ENCODE assay signal across 1 cellular context in the genomic region with DNA sequence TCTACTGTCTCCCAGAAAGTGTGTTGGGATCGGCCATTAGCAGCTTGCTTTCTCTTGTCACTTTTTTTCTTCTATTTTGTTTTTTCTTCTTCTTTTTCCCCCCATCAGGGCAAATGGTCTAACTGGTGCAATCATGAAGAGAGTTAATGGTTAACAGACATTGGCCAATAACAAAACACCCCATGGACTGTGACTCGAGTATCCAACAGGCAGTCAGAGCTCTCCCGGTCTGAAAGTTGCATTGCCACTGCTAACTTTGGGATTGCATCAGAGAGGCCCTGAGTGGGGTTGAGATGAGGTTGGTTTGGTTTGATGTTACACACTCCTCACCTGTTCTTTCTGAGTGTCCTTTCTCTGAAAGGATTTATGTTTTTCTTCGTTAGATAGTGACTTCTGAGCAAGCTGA.
TF ChIP-seq lines count a peak whose summit lies in the region.

No MANE protein-coding gene starts in this region.

TF ChIP-seq in HepG2, 621 proteins besides CTCF, POLR2A, EP300 and RAD21 (continued from another document and continues in another):
- no peak for TF ChIP-seq PCBP1 (IDR thresholded peaks at IDR 0.05; ENCODE audit: borderline replicate concordance, low read depth, low read length)
- TF ChIP-seq, protein P1, sequence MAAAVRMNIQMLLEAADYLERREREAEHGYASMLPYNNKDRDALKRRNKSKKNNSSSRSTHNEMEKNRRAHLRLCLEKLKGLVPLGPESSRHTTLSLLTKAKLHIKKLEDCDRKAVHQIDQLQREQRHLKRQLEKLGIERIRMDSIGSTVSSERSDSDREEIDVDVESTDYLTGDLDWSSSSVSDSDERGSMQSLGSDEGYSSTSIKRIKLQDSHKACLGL (CRISPR knock-in tag; IDR thresholded peaks at IDR 0.05): no peak
- 0 out of 2 replicates have a peak, but pooled peaks have one; percentile 31 for TF ChIP-seq KMT2A (CRISPR knock-in tag; IDR thresholded peaks at IDR 0.05)
- TF ChIP-seq, protein P2, sequence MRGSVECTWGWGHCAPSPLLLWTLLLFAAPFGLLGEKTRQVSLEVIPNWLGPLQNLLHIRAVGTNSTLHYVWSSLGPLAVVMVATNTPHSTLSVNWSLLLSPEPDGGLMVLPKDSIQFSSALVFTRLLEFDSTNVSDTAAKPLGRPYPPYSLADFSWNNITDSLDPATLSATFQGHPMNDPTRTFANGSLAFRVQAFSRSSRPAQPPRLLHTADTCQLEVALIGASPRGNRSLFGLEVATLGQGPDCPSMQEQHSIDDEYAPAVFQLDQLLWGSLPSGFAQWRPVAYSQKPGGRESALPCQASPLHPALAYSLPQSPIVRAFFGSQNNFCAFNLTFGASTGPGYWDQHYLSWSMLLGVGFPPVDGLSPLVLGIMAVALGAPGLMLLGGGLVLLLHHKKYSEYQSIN (CRISPR knock-in tag; IDR thresholded peaks at IDR 0.05; ENCODE audit: borderline replicate concordance): no peak
- no peak for TF ChIP-seq NCOA5 (CRISPR knock-in tag; IDR thresholded peaks at IDR 0.05)
- TF ChIP-seq ZNF619 (CRISPR knock-in tag; IDR thresholded peaks at IDR 0.05): no peak
- TF ChIP-seq SALL2 (CRISPR knock-in tag; IDR thresholded peaks at IDR 0.05): peak; percentile 65; the same call in 1 of the 2 replicates
- no peak for TF ChIP-seq SMARCC2 (IDR thresholded peaks at IDR 0.05)
- TF ChIP-seq, protein P3, sequence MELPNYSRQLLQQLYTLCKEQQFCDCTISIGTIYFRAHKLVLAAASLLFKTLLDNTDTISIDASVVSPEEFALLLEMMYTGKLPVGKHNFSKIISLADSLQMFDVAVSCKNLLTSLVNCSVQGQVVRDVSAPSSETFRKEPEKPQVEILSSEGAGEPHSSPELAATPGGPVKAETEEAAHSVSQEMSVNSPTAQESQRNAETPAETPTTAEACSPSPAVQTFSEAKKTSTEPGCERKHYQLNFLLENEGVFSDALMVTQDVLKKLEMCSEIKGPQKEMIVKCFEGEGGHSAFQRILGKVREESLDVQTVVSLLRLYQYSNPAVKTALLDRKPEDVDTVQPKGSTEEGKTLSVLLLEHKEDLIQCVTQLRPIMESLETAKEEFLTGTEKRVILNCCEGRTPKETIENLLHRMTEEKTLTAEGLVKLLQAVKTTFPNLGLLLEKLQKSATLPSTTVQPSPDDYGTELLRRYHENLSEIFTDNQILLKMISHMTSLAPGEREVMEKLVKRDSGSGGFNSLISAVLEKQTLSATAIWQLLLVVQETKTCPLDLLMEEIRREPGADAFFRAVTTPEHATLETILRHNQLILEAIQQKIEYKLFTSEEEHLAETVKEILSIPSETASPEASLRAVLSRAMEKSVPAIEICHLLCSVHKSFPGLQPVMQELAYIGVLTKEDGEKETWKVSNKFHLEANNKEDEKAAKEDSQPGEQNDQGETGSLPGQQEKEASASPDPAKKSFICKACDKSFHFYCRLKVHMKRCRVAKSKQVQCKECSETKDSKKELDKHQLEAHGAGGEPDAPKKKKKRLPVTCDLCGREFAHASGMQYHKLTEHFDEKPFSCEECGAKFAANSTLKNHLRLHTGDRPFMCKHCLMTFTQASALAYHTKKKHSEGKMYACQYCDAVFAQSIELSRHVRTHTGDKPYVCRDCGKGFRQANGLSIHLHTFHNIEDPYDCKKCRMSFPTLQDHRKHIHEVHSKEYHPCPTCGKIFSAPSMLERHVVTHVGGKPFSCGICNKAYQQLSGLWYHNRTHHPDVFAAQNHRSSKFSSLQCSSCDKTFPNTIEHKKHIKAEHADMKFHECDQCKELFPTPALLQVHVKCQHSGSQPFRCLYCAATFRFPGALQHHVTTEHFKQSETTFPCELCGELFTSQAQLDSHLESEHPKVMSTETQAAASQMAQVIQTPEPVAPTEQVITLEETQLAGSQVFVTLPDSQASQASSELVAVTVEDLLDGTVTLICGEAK (IDR thresholded peaks at IDR 0.05): no peak
- TF ChIP-seq, protein P3 (CRISPR knock-in tag; IDR thresholded peaks at IDR 0.05): peak; percentile 36; the same call in 1 of the 2 replicates
- peak; percentile 90 for TF ChIP-seq HNF4A (CRISPR knock-in tag; IDR thresholded peaks at IDR 0.05)
- TF ChIP-seq, protein P4, sequence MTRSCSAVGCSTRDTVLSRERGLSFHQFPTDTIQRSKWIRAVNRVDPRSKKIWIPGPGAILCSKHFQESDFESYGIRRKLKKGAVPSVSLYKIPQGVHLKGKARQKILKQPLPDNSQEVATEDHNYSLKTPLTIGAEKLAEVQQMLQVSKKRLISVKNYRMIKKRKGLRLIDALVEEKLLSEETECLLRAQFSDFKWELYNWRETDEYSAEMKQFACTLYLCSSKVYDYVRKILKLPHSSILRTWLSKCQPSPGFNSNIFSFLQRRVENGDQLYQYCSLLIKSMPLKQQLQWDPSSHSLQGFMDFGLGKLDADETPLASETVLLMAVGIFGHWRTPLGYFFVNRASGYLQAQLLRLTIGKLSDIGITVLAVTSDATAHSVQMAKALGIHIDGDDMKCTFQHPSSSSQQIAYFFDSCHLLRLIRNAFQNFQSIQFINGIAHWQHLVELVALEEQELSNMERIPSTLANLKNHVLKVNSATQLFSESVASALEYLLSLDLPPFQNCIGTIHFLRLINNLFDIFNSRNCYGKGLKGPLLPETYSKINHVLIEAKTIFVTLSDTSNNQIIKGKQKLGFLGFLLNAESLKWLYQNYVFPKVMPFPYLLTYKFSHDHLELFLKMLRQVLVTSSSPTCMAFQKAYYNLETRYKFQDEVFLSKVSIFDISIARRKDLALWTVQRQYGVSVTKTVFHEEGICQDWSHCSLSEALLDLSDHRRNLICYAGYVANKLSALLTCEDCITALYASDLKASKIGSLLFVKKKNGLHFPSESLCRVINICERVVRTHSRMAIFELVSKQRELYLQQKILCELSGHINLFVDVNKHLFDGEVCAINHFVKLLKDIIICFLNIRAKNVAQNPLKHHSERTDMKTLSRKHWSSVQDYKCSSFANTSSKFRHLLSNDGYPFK (CRISPR knock-in tag; IDR thresholded peaks at IDR 0.05; ENCODE audit: borderline replicate concordance): no peak
- TF ChIP-seq FOXP1 (IDR thresholded peaks at IDR 0.05): no peak
- peak; percentile 79 for TF ChIP-seq FOXP1 (CRISPR knock-in tag; IDR thresholded peaks at IDR 0.05)
- peak; percentile 79 for TF ChIP-seq ZMYM3 (CRISPR knock-in tag; IDR thresholded peaks at IDR 0.05)
- TF ChIP-seq SPEN (CRISPR knock-in tag; IDR thresholded peaks at IDR 0.05; ENCODE audit: low read depth): no peak
- TF ChIP-seq, protein P5, sequence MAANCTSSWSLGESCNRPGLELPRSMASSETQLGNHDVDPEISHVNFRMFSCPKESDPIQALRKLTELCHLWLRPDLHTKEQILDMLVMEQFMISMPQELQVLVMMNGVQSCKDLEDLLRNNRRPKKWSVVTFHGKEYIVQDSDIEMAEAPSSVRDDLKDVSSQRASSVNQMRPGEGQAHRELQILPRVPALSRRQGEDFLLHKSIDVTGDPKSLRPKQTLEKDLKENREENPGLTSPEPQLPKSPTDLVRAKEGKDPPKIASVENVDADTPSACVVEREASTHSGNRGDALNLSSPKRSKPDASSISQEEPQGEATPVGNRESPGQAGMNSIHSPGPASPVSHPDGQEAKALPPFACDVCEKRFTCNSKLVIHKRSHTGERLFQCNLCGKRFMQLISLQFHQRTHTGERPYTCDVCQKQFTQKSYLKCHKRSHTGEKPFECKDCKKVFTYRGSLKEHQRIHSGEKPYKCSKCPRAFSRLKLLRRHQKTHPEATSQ (CRISPR knock-in tag; IDR thresholded peaks at IDR 0.05; ENCODE audit: borderline replicate concordance): peak; percentile 67; the same call in 1 of the 2 replicates
- peak; percentile 85; the same call in 1 of the 2 replicates for TF ChIP-seq SNAPC2 (CRISPR knock-in tag; IDR thresholded peaks at IDR 0.05)
- TF ChIP-seq HOXA5 (CRISPR knock-in tag; IDR thresholded peaks at IDR 0.05): peak; percentile 56; the same call in 1 of the 2 replicates
- TF ChIP-seq, protein P6, sequence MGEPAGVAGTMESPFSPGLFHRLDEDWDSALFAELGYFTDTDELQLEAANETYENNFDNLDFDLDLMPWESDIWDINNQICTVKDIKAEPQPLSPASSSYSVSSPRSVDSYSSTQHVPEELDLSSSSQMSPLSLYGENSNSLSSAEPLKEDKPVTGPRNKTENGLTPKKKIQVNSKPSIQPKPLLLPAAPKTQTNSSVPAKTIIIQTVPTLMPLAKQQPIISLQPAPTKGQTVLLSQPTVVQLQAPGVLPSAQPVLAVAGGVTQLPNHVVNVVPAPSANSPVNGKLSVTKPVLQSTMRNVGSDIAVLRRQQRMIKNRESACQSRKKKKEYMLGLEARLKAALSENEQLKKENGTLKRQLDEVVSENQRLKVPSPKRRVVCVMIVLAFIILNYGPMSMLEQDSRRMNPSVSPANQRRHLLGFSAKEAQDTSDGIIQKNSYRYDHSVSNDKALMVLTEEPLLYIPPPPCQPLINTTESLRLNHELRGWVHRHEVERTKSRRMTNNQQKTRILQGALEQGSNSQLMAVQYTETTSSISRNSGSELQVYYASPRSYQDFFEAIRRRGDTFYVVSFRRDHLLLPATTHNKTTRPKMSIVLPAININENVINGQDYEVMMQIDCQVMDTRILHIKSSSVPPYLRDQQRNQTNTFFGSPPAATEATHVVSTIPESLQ (CRISPR knock-in tag; conservative IDR thresholded peaks at IDR 0.05): 0 out of 2 replicates have a peak, but pooled peaks have one; percentile 72
- peak; percentile 64; the same call in 1 of the 2 replicates for TF ChIP-seq ZBTB20 (CRISPR knock-in tag; IDR thresholded peaks at IDR 0.05; ENCODE audit: borderline replicate concordance, low read depth)
- no peak for TF ChIP-seq HOXA9 (CRISPR knock-in tag; IDR thresholded peaks at IDR 0.05; ENCODE audit: borderline replicate concordance)
- TF ChIP-seq ATF1 (CRISPR knock-in tag; IDR thresholded peaks at IDR 0.05): 0 out of 2 replicates have a peak, but pooled peaks have one; percentile 51
- TF ChIP-seq ZNF30 (CRISPR knock-in tag; IDR thresholded peaks at IDR 0.05): no peak
- TF ChIP-seq, protein P7, sequence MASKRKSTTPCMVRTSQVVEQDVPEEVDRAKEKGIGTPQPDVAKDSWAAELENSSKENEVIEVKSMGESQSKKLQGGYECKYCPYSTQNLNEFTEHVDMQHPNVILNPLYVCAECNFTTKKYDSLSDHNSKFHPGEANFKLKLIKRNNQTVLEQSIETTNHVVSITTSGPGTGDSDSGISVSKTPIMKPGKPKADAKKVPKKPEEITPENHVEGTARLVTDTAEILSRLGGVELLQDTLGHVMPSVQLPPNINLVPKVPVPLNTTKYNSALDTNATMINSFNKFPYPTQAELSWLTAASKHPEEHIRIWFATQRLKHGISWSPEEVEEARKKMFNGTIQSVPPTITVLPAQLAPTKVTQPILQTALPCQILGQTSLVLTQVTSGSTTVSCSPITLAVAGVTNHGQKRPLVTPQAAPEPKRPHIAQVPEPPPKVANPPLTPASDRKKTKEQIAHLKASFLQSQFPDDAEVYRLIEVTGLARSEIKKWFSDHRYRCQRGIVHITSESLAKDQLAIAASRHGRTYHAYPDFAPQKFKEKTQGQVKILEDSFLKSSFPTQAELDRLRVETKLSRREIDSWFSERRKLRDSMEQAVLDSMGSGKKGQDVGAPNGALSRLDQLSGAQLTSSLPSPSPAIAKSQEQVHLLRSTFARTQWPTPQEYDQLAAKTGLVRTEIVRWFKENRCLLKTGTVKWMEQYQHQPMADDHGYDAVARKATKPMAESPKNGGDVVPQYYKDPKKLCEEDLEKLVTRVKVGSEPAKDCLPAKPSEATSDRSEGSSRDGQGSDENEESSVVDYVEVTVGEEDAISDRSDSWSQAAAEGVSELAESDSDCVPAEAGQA (IDR thresholded peaks at IDR 0.05; ENCODE audit: low read depth): peak; percentile 77; the same call in 1 of the 2 replicates
- TF ChIP-seq, protein P7 (CRISPR knock-in tag; IDR thresholded peaks at IDR 0.05; ENCODE audit: borderline replicate concordance): no peak
